In genomic region chr6:78867020-78867369, GRCh38 we compare ENCODE assay signal across 8 cellular contexts. TPM values are rescaled to one million over a fixed set of nuclear protein-coding genes. Genes with fewer than 3 reads are reported as not detected.
DNase-seq lines count a peak whose midpoint lies in the region; ATAC-seq, FAIRE-seq and TF ChIP-seq lines count a peak whose summit lies in the region.

No MANE protein-coding gene starts in this region.

- H3K4me3 Mint-ChIP-seq in CD4-positive, alpha-beta memory T cell = peak overlapping the region; percentile 94 to 99 (median 98)

- H3K4me1 Mint-ChIP-seq in CD4-positive, alpha-beta memory T cell = peaks cover 2 to 30% (median 17%) of the 10 kb centered on the region in 4 donors

- no peaks in the 10 kb centered on the region for H3K27me3 ChIP-seq in CD4-positive, alpha-beta memory T cell (ENCODE audit: insufficient read depth, low read length)
- H3K27me3 ChIP-seq in bronchial epithelial cell (ENCODE audit: control insufficient read depth, insufficient read depth, low read length) = no peaks in the 10 kb centered on the region

- no peaks in the 10 kb centered on the region for H3K36me3 ChIP-seq in CD4-positive, alpha-beta memory T cell (ENCODE audit: insufficient read depth, low read length)
- H3K36me3 ChIP-seq in bronchial epithelial cell (ENCODE audit: control insufficient read depth, insufficient read depth, low read length) = no peaks in the 10 kb centered on the region
- H3K36me3 ChIP-seq in mesodermal cell (ENCODE audit: control insufficient read depth, insufficient read depth, low read length) = no peaks in the 10 kb centered on the region

- H3K27ac Mint-ChIP-seq in CD4-positive, alpha-beta memory T cell = peak overlapping the region; percentile 78 to 98 (median 96)

- ATAC-seq in GM21381 (IDR thresholded peaks at IDR 0.05; ENCODE audit: unreplicated experiment) (peak; percentile 36), HG03565 (IDR thresholded peaks at IDR 0.05; ENCODE audit: unreplicated experiment) (peak; percentile 19)

- peak overlapping the region; percentile 47 for H3K27ac ChIP-seq in CD4-positive, alpha-beta memory T cell (ENCODE audit: low read depth, low read length)
- peak overlapping the region; percentile 43 for H3K27ac ChIP-seq in mesodermal cell (ENCODE audit: low read depth, low read length, severe bottlenecking)

- H3K9me3 Mint-ChIP-seq in CD4-positive, alpha-beta memory T cell = no peaks in the 10 kb centered on the region

- no peak for TF ChIP-seq CTCF in bronchial epithelial cell (IDR thresholded peaks at IDR 0.05; ENCODE audit: insufficient read depth, low read length, severe bottlenecking)

- H3K27me3 Mint-ChIP-seq in CD4-positive, alpha-beta memory T cell = no peaks in the 10 kb centered on the region

- peaks cover 13% of the 10 kb centered on the region for H3K4me1 ChIP-seq in CD4-positive, alpha-beta memory T cell (ENCODE audit: insufficient read depth, low read length)
- H3K4me1 ChIP-seq in mesodermal cell (ENCODE audit: control insufficient read depth, insufficient read depth, low read length, poor library complexity, severe bottlenecking) = no peaks in the 10 kb centered on the region

- no peak for FAIRE-seq in bronchial epithelial cell (lab: Jason Lieb, UNC)

- intact Hi-C loops in CD4-positive, alpha-beta memory T cell (cut with micrococcal nuclease) = loop anchor here (1.0 kb wide), 2 partner anchors 211 to 367 kb away; partner anchors contain the start of genes HMGN3 and PHIP
- intact Hi-C loops in posterior vena cava (cut with DNase I) = no loop called here

- CTCF ChIA-PET in CD4-positive, alpha-beta memory T cell (lab: Charles Lee; ENCODE audit: partially characterized antibody) = interaction anchor here (0.9 kb wide), 1 partner anchor 10 kb away, joined by 4 read pairs; no protein-coding TSS in a partner anchor

- peaks cover 12 to 13% of the 10 kb centered on the region in 2 donors for H3K36me3 Mint-ChIP-seq in CD4-positive, alpha-beta memory T cell

- peak overlapping the region; percentile 84 to 99 for H3K4me3 ChIP-seq in CD4-positive, alpha-beta memory T cell (ENCODE audit: low read length in 2 of 2)
- H3K4me3 ChIP-seq in bronchial epithelial cell (ENCODE audit: low read depth, low read length) (peak overlapping the region; percentile 72), mesodermal cell (ENCODE audit: extremely low read depth, insufficient read depth, low read length, poor library complexity, severe bottlenecking) (peak overlapping the region; percentile 84)

- no peak for DNase-seq in CD4-positive, alpha-beta memory T cell
- DNase-seq in bronchial epithelial cell (ENCODE audit: low read depth) = no peak
- DNase-seq in NCI-H2196 (lab: John Stamatoyannopoulos, UW; ENCODE audit: unreplicated experiment) = no peak
- DNase-seq in posterior vena cava (ENCODE audit: low spot score) = no peak
- DNase-seq in midbrain (lab: John Stamatoyannopoulos, UW) = no peak

- WGBS in mesodermal cell (ENCODE audit: insufficient coverage in 2 of 2), 2 experiments = 40 to 57% methylated on average over 9 to 11 of the region's 13 CpGs

- POLR2A ChIA-PET in CD4-positive, alpha-beta memory T cell (lab: Charles Lee; ENCODE audit: partially characterized antibody) = interaction anchor here (0.8 to 1.3 kb wide), 3 partner anchors 210 to 671 kb away, joined by 3 to 13 read pairs (median 3); partner anchors contain the start of gene PHIP

- no peaks in the 10 kb centered on the region for H3K9me3 ChIP-seq in CD4-positive, alpha-beta memory T cell (ENCODE audit: control insufficient read depth in 1 of 2, low read length in 2 of 2)
- H3K9me3 ChIP-seq in mesodermal cell (ENCODE audit: control insufficient read depth, low read length) = no peaks in the 10 kb centered on the region

RNA-seq across cellular contexts. Expression of gene IRAK1BP1, which starts 0.4 kb away (rescaled TPM):
- total RNA-seq in CD4-positive, alpha-beta memory T cell = 1 to 10 TPM; 3.1 to 3.2 TPM
- 1 to 10 TPM; 1.5 to 1.6 TPM for polyA plus RNA-seq in CD4-positive, alpha-beta memory T cell
- 2.6 and 3.2 TPM in 2 replicates for total RNA-seq in bronchial epithelial cell
- 3.6 TPM for polyA plus RNA-seq in mesodermal cell (2013, experiment 1 of 2)
- 4.4 TPM for polyA plus RNA-seq in mesodermal cell (2013, experiment 2 of 2)
- 1 to 10 TPM; 4.4 to 5.6 TPM for total RNA-seq in posterior vena cava
